ENCODE assay signal across 6 cellular contexts in genomic region chr17:75854881-75855309, GRCh38. TPM values are rescaled to one million over a fixed set of nuclear protein-coding genes. Genes with fewer than 3 reads are reported as not detected.
DNase-seq lines count a peak whose midpoint lies in the region; ATAC-seq and TF ChIP-seq lines count a peak whose summit lies in the region.

No MANE protein-coding gene starts in this region.

- H3K27me3 ChIP-seq in right atrium auricular region (no peaks in the 10 kb centered on the region), upper lobe of right lung (no peaks in the 10 kb centered on the region)

- intact Hi-C loops in upper lobe of right lung (cut with DNase I), result no loop called here

- H3K4me1 ChIP-seq in right atrium auricular region (peaks cover 0 to 53% of the 10 kb centered on the region in 2 donors), upper lobe of right lung (peaks cover 30% of the 10 kb centered on the region)

- peak; percentile 9 to 16 for ATAC-seq in activated T-cell treated with anti-CD3 and anti-CD28 coated beads, Interleukin-2, amount 50 U/mL, for 4 hours
- ATAC-seq in upper lobe of right lung, result peak; percentile 20

- H3K4me3 Mint-ChIP-seq in activated T-cell treated with anti-CD3 and anti-CD28 coated beads, Interleukin-2, amount 50 U/mL, for 4 hours, result no peak overlapping the region
- no peak overlapping the region for H3K4me3 Mint-ChIP-seq in activated T-cell treated with anti-CD3 and anti-CD28 coated beads, Interleukin-2, amount 50 U/mL, for 24 hours

- peaks cover 39% of the 10 kb centered on the region for H3K4me1 Mint-ChIP-seq in activated T-cell treated with anti-CD3 and anti-CD28 coated beads, Interleukin-2, amount 50 U/mL, for 4 hours (ENCODE audit: low read depth)
- H3K4me1 Mint-ChIP-seq in activated T-cell treated with anti-CD3 and anti-CD28 coated beads, Interleukin-2, amount 50 U/mL, for 24 hours (ENCODE audit: low read depth), result peaks cover 42% of the 10 kb centered on the region

- H3K36me3 ChIP-seq in right atrium auricular region, result peaks cover 19% of the 10 kb centered on the region
- H3K36me3 ChIP-seq in upper lobe of right lung, result peaks cover 28% of the 10 kb centered on the region

- no peak overlapping the region for H3K27ac Mint-ChIP-seq in activated T-cell treated with anti-CD3 and anti-CD28 coated beads, Interleukin-2, amount 50 U/mL, for 24 hours

- no peaks in the 10 kb centered on the region for H3K9me3 Mint-ChIP-seq in activated T-cell treated with anti-CD3 and anti-CD28 coated beads, Interleukin-2, amount 50 U/mL, for 4 hours
- H3K9me3 Mint-ChIP-seq in activated T-cell treated with anti-CD3 and anti-CD28 coated beads, Interleukin-2, amount 50 U/mL, for 24 hours, result no peaks in the 10 kb centered on the region

- peak overlapping the region; percentile 76 to 79 for H3K4me3 ChIP-seq in right atrium auricular region
- peak overlapping the region; percentile 65 for H3K4me3 ChIP-seq in upper lobe of right lung

- TF ChIP-seq CTCF in right atrium auricular region (IDR thresholded peaks at IDR 0.05) (no peak), upper lobe of right lung (IDR thresholded peaks at IDR 0.05) (no peak)

- H3K27me3 Mint-ChIP-seq in activated T-cell treated with anti-CD3 and anti-CD28 coated beads, Interleukin-2, amount 50 U/mL, for 4 hours (ENCODE audit: low read depth), result no peaks in the 10 kb centered on the region
- no peaks in the 10 kb centered on the region for H3K27me3 Mint-ChIP-seq in activated T-cell treated with anti-CD3 and anti-CD28 coated beads, Interleukin-2, amount 50 U/mL, for 24 hours

- peaks cover under 1% of the 10 kb centered on the region for H3K36me3 Mint-ChIP-seq in activated T-cell treated with anti-CD3 and anti-CD28 coated beads, Interleukin-2, amount 50 U/mL, for 4 hours (ENCODE audit: insufficient read depth)
- H3K36me3 Mint-ChIP-seq in activated T-cell treated with anti-CD3 and anti-CD28 coated beads, Interleukin-2, amount 50 U/mL, for 24 hours (ENCODE audit: low read depth), result peaks cover 17% of the 10 kb centered on the region

- no peak for DNase-seq in activated T-cell treated with anti-CD3 and anti-CD28 coated beads, Interleukin-2, amount 50 U/mL, for 4 hours
- no peak for DNase-seq in activated T-cell treated with anti-CD3 and anti-CD28 coated beads, Interleukin-2, amount 50 U/mL, for 24 hours
- no peak for DNase-seq in right atrium auricular region (ENCODE audit: low spot score)
- DNase-seq in upper lobe of right lung, result peak; percentile 82
- no peak for DNase-seq in central memory CD4-positive, alpha-beta T cell
- DNase-seq in NCI-H1105 treated with DMSO at 0.1 percent for 48 hours (lab: John Stamatoyannopoulos, UW), result no peak

- H3K27ac ChIP-seq in right atrium auricular region (peak overlapping the region; percentile 92 to 97), upper lobe of right lung (peak overlapping the region; percentile 96)

- no peaks in the 10 kb centered on the region for H3K9me3 ChIP-seq in right atrium auricular region
- H3K9me3 ChIP-seq in upper lobe of right lung, result no peaks in the 10 kb centered on the region

RNA-seq across cellular contexts. Expression of gene WBP2, which starts 0.2 kb away (rescaled TPM):
- 10 to 100 TPM; 31.0 to 47.8 (median 44.5) TPM for total RNA-seq in activated T-cell treated with anti-CD3 and anti-CD28 coated beads, Interleukin-2, amount 50 U/mL, for 4 hours
- total RNA-seq in right atrium auricular region (100 to 1,000 TPM in 1 of 2 donors, 10 to 100 TPM in 1; 100.0 to 163 TPM), upper lobe of right lung (156 TPM)

RNA-seq across cellular contexts. Expression of gene UNC13D, which starts 10.7 kb away (rescaled TPM):
- total RNA-seq in activated T-cell treated with anti-CD3 and anti-CD28 coated beads, Interleukin-2, amount 50 U/mL, for 4 hours, result 100 to 1,000 TPM; 122 to 146 (median 124) TPM
- total RNA-seq in right atrium auricular region (10 to 100 TPM; 11.1 to 25.9 TPM), upper lobe of right lung (145 TPM)

RNA-seq across cellular contexts. Expression of gene TRIM47, which starts 23.5 kb away (rescaled TPM):
- 10 to 100 TPM; 12.8 to 18.1 (median 14.5) TPM for total RNA-seq in activated T-cell treated with anti-CD3 and anti-CD28 coated beads, Interleukin-2, amount 50 U/mL, for 4 hours
- total RNA-seq in right atrium auricular region, result 10 to 100 TPM; 16.8 to 24.8 TPM
- 31.0 TPM for total RNA-seq in upper lobe of right lung

RNA-seq across cellular contexts. Expression of gene TRIM65, which starts 41.9 kb away (rescaled TPM):
- total RNA-seq in activated T-cell treated with anti-CD3 and anti-CD28 coated beads, Interleukin-2, amount 50 U/mL, for 4 hours, result 10 to 100 TPM; 35.3 to 46.9 (median 43.7) TPM
- total RNA-seq in right atrium auricular region (1 to 10 TPM; 7.0 to 9.8 TPM), upper lobe of right lung (28.7 TPM)

RNA-seq across cellular contexts. Expression of gene MRPL38, which starts 49.8 kb away (rescaled TPM):
- total RNA-seq in activated T-cell treated with anti-CD3 and anti-CD28 coated beads, Interleukin-2, amount 50 U/mL, for 4 hours, result 100 to 1,000 TPM; 203 to 227 (median 218) TPM
- total RNA-seq in right atrium auricular region (10 to 100 TPM; 27.2 to 36.4 TPM), upper lobe of right lung (85.5 TPM)
